Comparison of ENCODE assay signal across 8 cellular contexts in the genomic region with DNA sequence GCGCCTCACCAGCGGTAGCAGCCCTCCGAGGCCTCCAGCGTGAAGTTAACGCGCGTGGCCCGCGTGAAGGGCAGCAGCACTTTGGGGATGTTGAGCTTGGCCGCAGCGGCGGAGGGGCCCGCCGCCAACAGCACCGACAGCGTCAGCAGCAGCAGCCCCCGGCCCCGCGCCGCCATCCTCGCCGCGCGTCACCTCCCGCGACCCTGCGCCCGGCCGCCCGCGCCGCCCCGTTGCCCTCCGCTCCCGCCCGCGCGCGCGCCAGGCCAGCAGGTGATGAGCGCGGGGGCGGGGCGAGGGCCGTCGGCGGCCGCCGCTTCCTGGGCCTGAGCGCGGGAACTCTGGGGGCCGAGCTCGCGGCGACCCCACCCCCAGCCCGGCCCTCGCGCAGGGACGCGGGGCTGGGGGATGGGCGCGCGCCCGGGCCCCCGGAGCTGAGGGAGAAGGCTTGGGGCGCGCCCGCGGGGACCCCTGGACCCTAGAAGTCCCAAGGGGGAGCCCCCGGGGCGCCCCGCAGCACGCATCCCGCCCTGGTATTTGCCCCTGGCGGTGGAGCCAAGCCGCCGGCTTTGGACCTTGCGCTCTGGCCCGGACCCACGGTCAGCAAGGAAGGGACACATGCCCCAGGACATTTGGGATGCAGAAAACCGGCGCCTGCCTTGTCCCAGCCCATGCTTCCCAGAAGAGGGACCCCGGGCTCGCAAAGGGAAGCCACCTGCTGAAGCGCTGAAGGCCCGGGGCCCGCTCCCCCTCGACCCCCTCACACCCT. TPM values are rescaled to one million over a fixed set of nuclear protein-coding genes. Genes with fewer than 3 reads are reported as not detected.
A peak's percentile ranks its signal among the peaks of the same experiment; 100 is the strongest.
DNase-seq lines count a peak whose midpoint lies in the region; ATAC-seq and TF ChIP-seq lines count a peak whose summit lies in the region.

Gene NUP210 (minus strand): TSS at position 272 of the 766 bp plus-strand sequence. CDS start 96 bp downstream, at position 176.

- peak; percentile 60 for ATAC-seq in GM21825 (IDR thresholded peaks at IDR 0.05; ENCODE audit: unreplicated experiment)

- H3K36me3 ChIP-seq in colonic mucosa (no peaks in the 10 kb centered on the region), mucosa of stomach (ENCODE audit: control insufficient read depth, insufficient read depth, low read length) (no peaks in the 10 kb centered on the region), stomach (no peaks in the 10 kb centered on the region)

- WGBS in stomach, 5 donors: 0 to 9% (median 3%) methylated on average over 18 to 88 of the region's 88 CpGs

- DNase-seq in LoVo (ENCODE audit: low spot score): peak; percentile 65
- DNase-seq in UCSD-AML1 (lab: John Stamatoyannopoulos, UW; ENCODE audit: unreplicated experiment): peak; percentile 64
- DNase-seq in colonic mucosa: peak; percentile 63
- peak; percentile 64 for DNase-seq in stomach
- no peak for DNase-seq in mesenteric fat pad (ENCODE audit: low spot score)

- H3K4me1 ChIP-seq in colonic mucosa: peaks cover 3% of the 10 kb centered on the region
- H3K4me1 ChIP-seq in mucosa of stomach (ENCODE audit: control insufficient read depth, insufficient read depth, low read length): peaks cover 12% of the 10 kb centered on the region
- H3K4me1 ChIP-seq in stomach: peaks cover 6 to 54% (median 18%) of the 10 kb centered on the region in 4 donors

- peak within 1 kb of the TSS; percentile 69 for H3K4me3 ChIP-seq in colonic mucosa
- peak within 1 kb of the TSS; percentile 61 for H3K4me3 ChIP-seq in mucosa of stomach (ENCODE audit: low read length)
- peak within 1 kb of the TSS; percentile 53 to 84 (median 68) for H3K4me3 ChIP-seq in stomach

- no peaks in the 10 kb centered on the region for H3K27me3 ChIP-seq in colonic mucosa
- H3K27me3 ChIP-seq in mucosa of stomach (ENCODE audit: control insufficient read depth, insufficient read depth, low read length): peaks cover 6% of the 10 kb centered on the region
- peaks cover 0 to 12% (median 6%) of the 10 kb centered on the region in 3 donors for H3K27me3 ChIP-seq in stomach

- H3K9me3 ChIP-seq in colonic mucosa: no peaks in the 10 kb centered on the region
- no peaks in the 10 kb centered on the region for H3K9me3 ChIP-seq in mucosa of stomach (ENCODE audit: control insufficient read depth, low read length)
- H3K9me3 ChIP-seq in stomach: no peaks in the 10 kb centered on the region

- TF ChIP-seq CTCF in GM12874 (IDR thresholded peaks at IDR 0.05; ENCODE audit: insufficient read depth, low read depth, low read length): 0 out of 2 replicates have a peak, but pooled peaks have one; percentile 15
- TF ChIP-seq CTCF in colonic mucosa (IDR thresholded peaks at IDR 0.05): no peak
- TF ChIP-seq CTCF in stomach (IDR thresholded peaks at IDR 0.05): no peak

- H3K9ac ChIP-seq in colonic mucosa (ENCODE audit: low read depth in 2 of 2, low read length in 2 of 2) (peak within 1 kb of the TSS; percentile 46 to 86), mucosa of stomach (ENCODE audit: low read length) (peak within 1 kb of the TSS; percentile 57)

- no peak for TF ChIP-seq EP300 in stomach (IDR thresholded peaks at IDR 0.05)

- TF ChIP-seq POLR2A in stomach (IDR thresholded peaks at IDR 0.05): no peak

- peak within 1 kb of the TSS; percentile 65 for H3K27ac ChIP-seq in colonic mucosa
- peak within 1 kb of the TSS; percentile 48 to 85 (median 77) for H3K27ac ChIP-seq in stomach

- intact Hi-C loops in colonic mucosa (cut with DNase I) (no loop called here), stomach (cut with DNase I; ENCODE audit: low total_unique reads) (no loop called here)

RNA-seq across cellular contexts. Expression of gene NUP210, which starts in this region (rescaled TPM):
- total RNA-seq in colonic mucosa (10 to 100 TPM in 1 of 2 donors, 1 to 10 TPM in 1; 7.5 to 23.8 TPM), stomach (10 to 100 TPM in 4 of 5 donors, 1 to 10 TPM in 1; 6.2 to 21.1 (median 16.9) TPM), mesenteric fat pad (1.5 TPM)
- polyA plus RNA-seq in stomach: 1 to 10 TPM in 2 of 3 donors, under 1 TPM in 1; 0.92 to 4.8 (median 3.1) TPM
